Comparison of ENCODE assay signal across 1 cellular context in the genomic region with DNA sequence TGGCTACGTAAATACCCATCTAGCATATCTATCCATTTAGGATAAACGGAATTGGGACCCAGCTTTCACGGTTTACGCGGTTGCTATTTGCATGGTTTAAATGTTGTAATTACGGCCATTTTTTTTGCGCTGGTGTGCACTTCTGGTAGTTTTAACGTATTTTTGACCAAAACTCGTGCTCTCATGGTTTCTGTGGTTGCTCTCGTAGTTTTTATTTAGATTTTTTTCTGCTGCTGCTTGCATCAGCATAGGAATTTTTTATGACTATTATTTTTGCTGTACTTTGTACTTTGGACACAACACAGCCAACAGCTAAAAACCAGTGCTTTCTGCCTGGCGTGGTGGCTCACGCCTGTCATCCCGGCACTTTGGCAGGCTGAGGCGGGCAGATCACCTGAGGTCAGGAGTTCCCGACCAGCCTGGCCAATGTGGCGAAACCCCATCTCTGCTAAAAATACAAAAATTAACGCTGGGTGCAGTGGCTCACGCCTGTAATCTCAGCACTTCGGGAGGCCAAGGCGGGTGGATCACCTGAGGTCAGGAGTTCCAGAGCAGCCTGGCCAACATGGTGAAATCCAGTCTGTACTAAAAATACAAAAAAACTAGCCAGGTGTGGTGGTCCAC.
TF ChIP-seq lines count a peak whose summit lies in the region.

No MANE protein-coding gene starts in this region.

TF ChIP-seq in SK-N-SH, 30 proteins besides CTCF, POLR2A, EP300 and RAD21 (continued from another document):
- TF ChIP-seq, protein P1, sequence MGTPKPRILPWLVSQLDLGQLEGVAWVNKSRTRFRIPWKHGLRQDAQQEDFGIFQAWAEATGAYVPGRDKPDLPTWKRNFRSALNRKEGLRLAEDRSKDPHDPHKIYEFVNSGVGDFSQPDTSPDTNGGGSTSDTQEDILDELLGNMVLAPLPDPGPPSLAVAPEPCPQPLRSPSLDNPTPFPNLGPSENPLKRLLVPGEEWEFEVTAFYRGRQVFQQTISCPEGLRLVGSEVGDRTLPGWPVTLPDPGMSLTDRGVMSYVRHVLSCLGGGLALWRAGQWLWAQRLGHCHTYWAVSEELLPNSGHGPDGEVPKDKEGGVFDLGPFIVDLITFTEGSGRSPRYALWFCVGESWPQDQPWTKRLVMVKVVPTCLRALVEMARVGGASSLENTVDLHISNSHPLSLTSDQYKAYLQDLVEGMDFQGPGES (IDR thresholded peaks at IDR 0.05; ENCODE audit: low read depth, low read length): no peak
- TF ChIP-seq, protein P2, sequence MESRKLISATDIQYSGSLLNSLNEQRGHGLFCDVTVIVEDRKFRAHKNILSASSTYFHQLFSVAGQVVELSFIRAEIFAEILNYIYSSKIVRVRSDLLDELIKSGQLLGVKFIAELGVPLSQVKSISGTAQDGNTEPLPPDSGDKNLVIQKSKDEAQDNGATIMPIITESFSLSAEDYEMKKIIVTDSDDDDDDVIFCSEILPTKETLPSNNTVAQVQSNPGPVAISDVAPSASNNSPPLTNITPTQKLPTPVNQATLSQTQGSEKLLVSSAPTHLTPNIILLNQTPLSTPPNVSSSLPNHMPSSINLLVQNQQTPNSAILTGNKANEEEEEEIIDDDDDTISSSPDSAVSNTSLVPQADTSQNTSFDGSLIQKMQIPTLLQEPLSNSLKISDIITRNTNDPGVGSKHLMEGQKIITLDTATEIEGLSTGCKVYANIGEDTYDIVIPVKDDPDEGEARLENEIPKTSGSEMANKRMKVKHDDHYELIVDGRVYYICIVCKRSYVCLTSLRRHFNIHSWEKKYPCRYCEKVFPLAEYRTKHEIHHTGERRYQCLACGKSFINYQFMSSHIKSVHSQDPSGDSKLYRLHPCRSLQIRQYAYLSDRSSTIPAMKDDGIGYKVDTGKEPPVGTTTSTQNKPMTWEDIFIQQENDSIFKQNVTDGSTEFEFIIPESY (IDR thresholded peaks at IDR 0.05; ENCODE audit: borderline replicate concordance, low read depth): no peak
- TF ChIP-seq SIN3A (IDR thresholded peaks at IDR 0.05; ENCODE audit: borderline replicate concordance, low read depth, low read length) (no peak), YY1 (IDR thresholded peaks at IDR 0.05; ENCODE audit: low read depth) (no peak), SMC3 (IDR thresholded peaks at IDR 0.05; ENCODE audit: low read depth, low read length) (no peak), EZH2phosphoT487 (IDR thresholded peaks at IDR 0.05; ENCODE audit: borderline replicate concordance, low read depth) (no peak), ELF1 (IDR thresholded peaks at IDR 0.05) (no peak)
- TF ChIP-seq, protein P3, sequence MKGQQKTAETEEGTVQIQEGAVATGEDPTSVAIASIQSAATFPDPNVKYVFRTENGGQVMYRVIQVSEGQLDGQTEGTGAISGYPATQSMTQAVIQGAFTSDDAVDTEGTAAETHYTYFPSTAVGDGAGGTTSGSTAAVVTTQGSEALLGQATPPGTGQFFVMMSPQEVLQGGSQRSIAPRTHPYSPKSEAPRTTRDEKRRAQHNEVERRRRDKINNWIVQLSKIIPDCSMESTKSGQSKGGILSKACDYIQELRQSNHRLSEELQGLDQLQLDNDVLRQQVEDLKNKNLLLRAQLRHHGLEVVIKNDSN (IDR thresholded peaks at IDR 0.05; ENCODE audit: borderline replicate concordance, low read depth): no peak
- TF ChIP-seq, protein P4, sequence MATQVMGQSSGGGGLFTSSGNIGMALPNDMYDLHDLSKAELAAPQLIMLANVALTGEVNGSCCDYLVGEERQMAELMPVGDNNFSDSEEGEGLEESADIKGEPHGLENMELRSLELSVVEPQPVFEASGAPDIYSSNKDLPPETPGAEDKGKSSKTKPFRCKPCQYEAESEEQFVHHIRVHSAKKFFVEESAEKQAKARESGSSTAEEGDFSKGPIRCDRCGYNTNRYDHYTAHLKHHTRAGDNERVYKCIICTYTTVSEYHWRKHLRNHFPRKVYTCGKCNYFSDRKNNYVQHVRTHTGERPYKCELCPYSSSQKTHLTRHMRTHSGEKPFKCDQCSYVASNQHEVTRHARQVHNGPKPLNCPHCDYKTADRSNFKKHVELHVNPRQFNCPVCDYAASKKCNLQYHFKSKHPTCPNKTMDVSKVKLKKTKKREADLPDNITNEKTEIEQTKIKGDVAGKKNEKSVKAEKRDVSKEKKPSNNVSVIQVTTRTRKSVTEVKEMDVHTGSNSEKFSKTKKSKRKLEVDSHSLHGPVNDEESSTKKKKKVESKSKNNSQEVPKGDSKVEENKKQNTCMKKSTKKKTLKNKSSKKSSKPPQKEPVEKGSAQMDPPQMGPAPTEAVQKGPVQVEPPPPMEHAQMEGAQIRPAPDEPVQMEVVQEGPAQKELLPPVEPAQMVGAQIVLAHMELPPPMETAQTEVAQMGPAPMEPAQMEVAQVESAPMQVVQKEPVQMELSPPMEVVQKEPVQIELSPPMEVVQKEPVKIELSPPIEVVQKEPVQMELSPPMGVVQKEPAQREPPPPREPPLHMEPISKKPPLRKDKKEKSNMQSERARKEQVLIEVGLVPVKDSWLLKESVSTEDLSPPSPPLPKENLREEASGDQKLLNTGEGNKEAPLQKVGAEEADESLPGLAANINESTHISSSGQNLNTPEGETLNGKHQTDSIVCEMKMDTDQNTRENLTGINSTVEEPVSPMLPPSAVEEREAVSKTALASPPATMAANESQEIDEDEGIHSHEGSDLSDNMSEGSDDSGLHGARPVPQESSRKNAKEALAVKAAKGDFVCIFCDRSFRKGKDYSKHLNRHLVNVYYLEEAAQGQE (IDR thresholded peaks at IDR 0.05; ENCODE audit: low read depth, low read length): no peak
